13 cellular contexts compared by ENCODE assay signal in the genomic region with DNA sequence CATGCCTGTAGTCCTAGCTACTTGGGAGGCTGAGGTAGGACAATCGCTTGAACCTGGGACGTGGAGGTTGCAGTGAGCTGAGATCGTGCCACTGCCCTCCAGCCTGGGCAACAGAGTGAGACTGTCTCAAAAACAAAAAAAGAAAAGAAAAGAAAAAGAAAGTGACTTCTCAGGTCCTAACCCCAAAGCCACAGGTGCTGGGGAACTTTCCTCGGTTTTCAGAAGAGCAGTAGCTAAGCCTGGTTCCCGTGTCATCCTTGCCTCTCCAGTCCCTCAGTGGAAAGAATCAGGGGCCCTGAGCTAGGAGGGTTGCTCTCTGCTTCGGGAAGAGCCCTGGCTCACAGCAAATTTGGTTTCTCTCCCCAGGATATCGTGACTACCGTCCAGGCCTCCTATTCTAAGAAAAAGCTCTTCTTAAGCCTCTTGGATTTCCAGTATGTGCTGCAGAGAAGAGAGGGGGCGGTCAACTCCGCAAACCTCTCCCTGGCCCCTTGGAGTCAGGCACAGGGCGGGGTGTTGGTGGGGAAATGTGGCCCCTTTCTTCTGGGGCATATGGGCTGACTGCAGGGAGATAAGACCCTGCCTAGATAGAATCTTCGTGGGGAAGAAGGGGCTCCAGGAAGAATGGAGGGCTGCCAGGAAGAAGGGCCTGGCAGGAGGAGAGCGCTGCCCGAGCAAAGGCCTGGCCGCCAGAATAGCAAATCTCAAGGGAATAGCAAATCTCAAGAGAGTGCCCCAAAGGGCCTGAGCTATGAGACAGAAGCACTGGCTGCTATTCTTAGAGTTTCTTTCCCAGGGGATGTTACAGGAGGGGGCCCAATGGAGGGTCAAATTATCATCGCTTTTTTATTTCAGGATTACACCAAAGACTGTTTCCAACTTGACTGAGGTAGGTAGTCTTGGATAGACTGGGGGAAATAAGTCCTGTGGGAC. TPM values are rescaled to one million over a fixed set of nuclear protein-coding genes. Genes with fewer than 3 reads are reported as not detected.
DNase-seq lines count a peak whose midpoint lies in the region; ATAC-seq, FAIRE-seq and TF ChIP-seq lines count a peak whose summit lies in the region.
"Had no signal": no experiment of that assay in that cellular context is flagged by ENCODE, and none has a peak within 500 bp of the region (broad histone marks: within the 10 kb centered on the region; RNA-seq: fewer than 3 reads in every experiment).

No MANE protein-coding gene starts in this region.

- WGBS in pancreas, 2 donors = 83 to 90% methylated on average over 16 of the region's 16 CpGs

- H3K4me1 Mint-ChIP-seq in activated CD4-positive, alpha-beta T cell treated with anti-CD3 and anti-CD28 coated beads, Interleukin-2, amount 10 ng/mL, durations not matched to agents 7 days and 5 days = peaks cover 61% of the 10 kb centered on the region
- peaks cover 86% of the 10 kb centered on the region for H3K4me1 Mint-ChIP-seq in activated B cell treated with CpG ODN at 0.5 μM for 24 hours
- H3K4me1 Mint-ChIP-seq in stimulated activated effector memory CD8-positive, alpha-beta T cell treated with anti-CD3 and anti-CD28 coated beads, Interleukin-12 subunit alpha, Interleukin-12 subunit beta, amount 100 ng/mL, for 72 hours = peaks cover 57% of the 10 kb centered on the region

- CTCF ChIA-PET in activated CD4-positive, alpha-beta T cell treated with anti-CD3 and anti-CD28 coated beads, Interleukin-2, amount 10 ng/mL, durations not matched to agents 7 days and 5 days (lab: Charles Lee) = interaction anchor here (0.7 to 10.1 kb wide), 3 partner anchors 8 to 49 kb away, joined by 3 to 123 read pairs (median 3); a partner anchor contains a TSS
- CTCF ChIA-PET in activated B cell treated with CpG ODN at 0.5 μM for 24 hours (lab: Charles Lee) = interaction anchor here (1.0 to 2.1 kb wide), 4 partner anchors 8 to 65 kb away, joined by 3 to 6 read pairs (median 4); no protein-coding TSS in a partner anchor

- no peak for TF ChIP-seq CTCF in activated B cell treated with CpG ODN at 0.5 μM for 24 hours (IDR thresholded peaks at IDR 0.05)
- no peak for TF ChIP-seq CTCF in pancreas (IDR thresholded peaks at IDR 0.05)

- no peak overlapping the region for H3K4me3 ChIP-seq in pancreas
- H3K4me3 ChIP-seq: lung had no signal

- no peak overlapping the region for H3K27ac ChIP-seq in pancreas

- DNase-seq in activated CD4-positive, alpha-beta T cell treated with anti-CD3 and anti-CD28 coated beads, Interleukin-2, amount 10 ng/mL, durations not matched to agents 7 days and 5 days = no peak
- no peak for DNase-seq in activated CD4-positive, alpha-beta T cell treated with anti-CD3 and anti-CD28 coated beads, Interleukin-2, amount 50 U/mL, for 1 hour
- DNase-seq in activated B cell treated with CpG ODN at 0.5 μM for 24 hours (no peak), Right ventricle myocardium superior (no peak), GM19240 (ENCODE audit: insufficient read length, low spot score) (no peak), pancreas (no peak)
- DNase-seq in stimulated activated effector memory CD8-positive, alpha-beta T cell treated with anti-CD3 and anti-CD28 coated beads, Interleukin-12 subunit alpha, Interleukin-12 subunit beta, amount 100 ng/mL, for 72 hours (ENCODE audit: low spot score in 2 of 2) = no peak
- DNase-seq: NCI-H1105; stimulated activated CD4-positive, alpha-beta T cell treated with anti-CD3 and anti-CD28 coated beads, Interleukin-2, amount 100 ng/mL, for 48 hours; substantia nigra had no signal

- peak; percentile 47 for ATAC-seq in HG02759 (IDR thresholded peaks at IDR 0.05; ENCODE audit: unreplicated experiment)
- peak; percentile 75 for ATAC-seq in activated B cell treated with CpG ODN at 0.5 μM for 24 hours (ENCODE audit: low read depth)
- ATAC-seq in stimulated activated effector memory CD8-positive, alpha-beta T cell treated with anti-CD3 and anti-CD28 coated beads, Interleukin-12 subunit alpha, Interleukin-12 subunit beta, amount 100 ng/mL, for 72 hours = no peak
- ATAC-seq in Right ventricle myocardium superior (ENCODE audit: poor library complexity) = no peak
- no peak for ATAC-seq in pancreas

- peaks cover 39% of the 10 kb centered on the region for H3K36me3 Mint-ChIP-seq in activated CD4-positive, alpha-beta T cell treated with anti-CD3 and anti-CD28 coated beads, Interleukin-2, amount 10 ng/mL, durations not matched to agents 7 days and 5 days (ENCODE audit: low read depth)
- H3K36me3 Mint-ChIP-seq in activated B cell treated with CpG ODN at 0.5 μM for 24 hours (ENCODE audit: low read depth) = peaks cover 10% of the 10 kb centered on the region
- peaks cover 33% of the 10 kb centered on the region for H3K36me3 Mint-ChIP-seq in stimulated activated effector memory CD8-positive, alpha-beta T cell treated with anti-CD3 and anti-CD28 coated beads, Interleukin-12 subunit alpha, Interleukin-12 subunit beta, amount 100 ng/mL, for 72 hours

- POLR2A ChIA-PET in activated CD4-positive, alpha-beta T cell treated with anti-CD3 and anti-CD28 coated beads, Interleukin-2, amount 10 ng/mL, durations not matched to agents 7 days and 5 days (lab: Charles Lee) = no interaction called here
- POLR2A ChIA-PET in activated B cell treated with CpG ODN at 0.5 μM for 24 hours (lab: Charles Lee) = interaction anchor here (0.6 to 10.4 kb wide), 8 partner anchors 8 to 64 kb away, joined by 3 to 233 read pairs (median 6); a partner anchor contains a TSS

- no peak overlapping the region for H3K4me3 Mint-ChIP-seq in activated CD4-positive, alpha-beta T cell treated with anti-CD3 and anti-CD28 coated beads, Interleukin-2, amount 10 ng/mL, durations not matched to agents 7 days and 5 days
- peak overlapping the region; percentile 72 for H3K4me3 Mint-ChIP-seq in activated B cell treated with CpG ODN at 0.5 μM for 24 hours
- no peak overlapping the region for H3K4me3 Mint-ChIP-seq in stimulated activated effector memory CD8-positive, alpha-beta T cell treated with anti-CD3 and anti-CD28 coated beads, Interleukin-12 subunit alpha, Interleukin-12 subunit beta, amount 100 ng/mL, for 72 hours

- no peaks in the 10 kb centered on the region for H3K27me3 Mint-ChIP-seq in activated CD4-positive, alpha-beta T cell treated with anti-CD3 and anti-CD28 coated beads, Interleukin-2, amount 10 ng/mL, durations not matched to agents 7 days and 5 days
- no peaks in the 10 kb centered on the region for H3K27me3 Mint-ChIP-seq in activated B cell treated with CpG ODN at 0.5 μM for 24 hours

- FAIRE-seq in pancreas (lab: Jason Lieb, UNC) = no peak

- intact Hi-C loops in activated B cell treated with CpG ODN at 0.5 μM for 24 hours (cut with micrococcal nuclease) = loop anchor here (1.0 kb wide), 1 partner anchor 10 kb away; no protein-coding TSS in a partner anchor
- intact Hi-C loops in Right ventricle myocardium superior (cut with DNase I) = no loop called here
- intact Hi-C loops in pancreas (cut with DNase I) = no loop called here

- no peaks in the 10 kb centered on the region for H3K36me3 ChIP-seq in pancreas

- H3K9me3 ChIP-seq in pancreas = no peaks in the 10 kb centered on the region

- peak overlapping the region; percentile 54 for H3K27ac Mint-ChIP-seq in activated CD4-positive, alpha-beta T cell treated with anti-CD3 and anti-CD28 coated beads, Interleukin-2, amount 10 ng/mL, durations not matched to agents 7 days and 5 days
- H3K27ac Mint-ChIP-seq in activated B cell treated with CpG ODN at 0.5 μM for 24 hours = peak overlapping the region; percentile 84
- peak overlapping the region; percentile 43 for H3K27ac Mint-ChIP-seq in stimulated activated effector memory CD8-positive, alpha-beta T cell treated with anti-CD3 and anti-CD28 coated beads, Interleukin-12 subunit alpha, Interleukin-12 subunit beta, amount 100 ng/mL, for 72 hours
- H3K27ac Mint-ChIP-seq: progenitor cell of endocrine pancreas had no signal

- H3K9me3 Mint-ChIP-seq in activated CD4-positive, alpha-beta T cell treated with anti-CD3 and anti-CD28 coated beads, Interleukin-2, amount 10 ng/mL, durations not matched to agents 7 days and 5 days = no peaks in the 10 kb centered on the region
- no peaks in the 10 kb centered on the region for H3K9me3 Mint-ChIP-seq in activated B cell treated with CpG ODN at 0.5 μM for 24 hours
- H3K9me3 Mint-ChIP-seq in stimulated activated effector memory CD8-positive, alpha-beta T cell treated with anti-CD3 and anti-CD28 coated beads, Interleukin-12 subunit alpha, Interleukin-12 subunit beta, amount 100 ng/mL, for 72 hours = no peaks in the 10 kb centered on the region

- no peaks in the 10 kb centered on the region for H3K27me3 ChIP-seq in pancreas

- peaks cover 0 to 7% (median 0%) of the 10 kb centered on the region in 3 donors for H3K4me1 ChIP-seq in pancreas

RNA-seq across cellular contexts. Expression of a gene that starts 8.3 kb away (rescaled TPM):
- total RNA-seq in activated CD4-positive, alpha-beta T cell treated with anti-CD3 and anti-CD28 coated beads, Interleukin-2, amount 10 ng/mL, durations not matched to agents 7 days and 5 days = 100 to 1,000 TPM; 428 to 468 TPM
- 296 and 372 TPM in 2 replicates for total RNA-seq in activated B cell treated with CpG ODN at 0.5 μM for 24 hours
- 9.9 TPM for total RNA-seq in Right ventricle myocardium superior
- total RNA-seq in pancreas = 10 to 100 TPM in 2 of 6 donors, 1 to 10 TPM in 4; 4.6 to 18.5 (median 6.0) TPM
- polyA plus RNA-seq in pancreas = 10 to 100 TPM; 20.1 to 26.6 TPM
- total RNA-seq: progenitor cell of endocrine pancreas had no signal

RNA-seq across cellular contexts. Expression of a gene that starts 19.3 kb away (rescaled TPM):
- total RNA-seq in activated CD4-positive, alpha-beta T cell treated with anti-CD3 and anti-CD28 coated beads, Interleukin-2, amount 10 ng/mL, durations not matched to agents 7 days and 5 days = not detected
- total RNA-seq in activated B cell treated with CpG ODN at 0.5 μM for 24 hours = 1.0 and 1.4 TPM in 2 replicates
- 0.24 TPM for total RNA-seq in Right ventricle myocardium superior
- total RNA-seq in pancreas = under 1 TPM in 5 of 6 donors, not detected in 1; 0.12 to 0.28 (median 0.21) TPM
- 1 to 10 TPM in 1 of 2 donors, under 1 TPM in 1; 0.26 to 1.0 TPM for polyA plus RNA-seq in pancreas
- total RNA-seq: progenitor cell of endocrine pancreas had no signal

RNA-seq across cellular contexts. Expression of a gene that starts 49.1 kb away (rescaled TPM):
- 100 to 1,000 TPM in 1 of 2 experiments, 10 to 100 TPM in 1; 81.3 to 113 TPM for total RNA-seq in activated CD4-positive, alpha-beta T cell treated with anti-CD3 and anti-CD28 coated beads, Interleukin-2, amount 10 ng/mL, durations not matched to agents 7 days and 5 days
- total RNA-seq in activated B cell treated with CpG ODN at 0.5 μM for 24 hours (766 and 820 TPM in 2 replicates), Right ventricle myocardium superior (105 TPM), pancreas (100 to 1,000 TPM; 165 to 298 (median 238) TPM)
- polyA plus RNA-seq in pancreas = 100 to 1,000 TPM in 1 of 2 donors, 10 to 100 TPM in 1; 78.2 to 144 TPM

Comparison
In these comparisons a context has a peak if more than half of its experiments do, and no peak if none do; other contexts are left out.
1. ATAC-seq: peak in HG02759 (single experiment) and activated B cell treated with CpG ODN at 0.5 μM for 24 hours (single experiment); none in stimulated activated effector memory CD8-positive, alpha-beta T cell treated with anti-CD3 and anti-CD28 coated beads, Interleukin-12 subunit alpha, Interleukin-12 subunit beta, amount 100 ng/mL, for 72 hours (single experiment), Right ventricle myocardium superior (single experiment) and pancreas (0 of 4).
2. RNA of a gene that starts 8.3 kb away (total RNA-seq): 428 to 468 TPM in activated CD4-positive, alpha-beta T cell treated with anti-CD3 and anti-CD28 coated beads, Interleukin-2, amount 10 ng/mL, durations not matched to agents 7 days and 5 days and 296 to 372 TPM in activated B cell treated with CpG ODN at 0.5 μM for 24 hours; 9.9 TPM in Right ventricle myocardium superior (single experiment) and 4.6 to 18.5 TPM in pancreas; every median in the first group is over 10 times any median in the second.
3. Peak in every context shown above with its lines, with median percentiles within 50 percentile points of each other: H3K27ac Mint-ChIP-seq.